Comparison of ENCODE assay signal across 15 cellular contexts in the genomic region with DNA sequence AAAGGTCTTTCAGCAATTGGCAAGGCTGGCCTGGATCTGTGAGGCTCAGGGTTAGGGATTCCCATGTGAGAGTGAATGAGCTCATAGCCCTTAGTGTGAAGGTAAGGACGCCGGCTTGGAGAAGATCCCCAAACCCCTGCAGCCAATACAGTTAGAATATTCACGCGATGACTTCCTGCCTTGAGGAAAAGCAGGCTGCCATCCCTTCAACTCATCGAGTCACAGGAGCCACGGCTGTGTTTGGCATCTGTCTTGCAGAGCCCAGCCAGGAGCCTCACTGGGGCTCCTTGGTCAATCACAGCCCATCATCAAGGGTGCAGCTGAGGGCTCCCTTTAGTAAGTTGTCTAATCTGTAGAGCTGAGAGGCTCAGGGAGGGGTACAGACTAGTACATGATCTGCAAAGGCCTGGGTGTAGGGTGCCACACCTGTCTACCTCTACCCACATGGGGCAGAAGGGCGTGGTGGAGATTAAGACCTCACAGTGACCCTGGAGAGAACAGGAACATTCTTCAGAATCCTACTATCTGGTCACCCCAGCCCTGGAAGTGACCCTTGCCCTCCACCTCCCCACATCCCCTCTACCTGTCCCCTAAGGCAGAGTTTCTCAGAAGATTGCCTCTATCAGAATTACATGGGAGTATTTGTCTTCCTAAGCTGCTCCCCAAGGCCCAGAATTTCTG. TPM values are rescaled to one million over a fixed set of nuclear protein-coding genes. Genes with fewer than 3 reads are reported as not detected.
DNase-seq lines count a peak whose midpoint lies in the region; ATAC-seq and TF ChIP-seq lines count a peak whose summit lies in the region.
"Had no signal": no experiment of that assay in that cellular context is flagged by ENCODE, and none has a peak within 500 bp of the region (broad histone marks: within the 10 kb centered on the region; RNA-seq: fewer than 3 reads in every experiment).

No MANE protein-coding gene starts in this region.

- intact Hi-C loops in activated CD4-positive, alpha-beta memory T cell treated with anti-CD3 and anti-CD28 coated beads for 36 hours (cut with micrococcal nuclease), result loop anchor here (5.0 to 10.0 kb wide), 4 partner anchors 213 to 547 kb away; a partner anchor contains a TSS
- intact Hi-C loops in uterus (cut with DNase I; ENCODE audit: low total_unique reads), result no loop called here

- H3K9me3 Mint-ChIP-seq in activated T-cell treated with anti-CD3 and anti-CD28 coated beads, Interleukin-2, amount 50 U/mL, for 24 hours, result peaks cover 9% of the 10 kb centered on the region
- H3K9me3 Mint-ChIP-seq in activated CD4-positive, alpha-beta memory T cell treated with anti-CD3 and anti-CD28 coated beads for 36 hours, result peaks cover 8% of the 10 kb centered on the region
- peaks cover 0 to 4% of the 10 kb centered on the region in 2 donors for H3K9me3 Mint-ChIP-seq in effector memory CD8-positive, alpha-beta T cell
- peaks cover 4 to 7% of the 10 kb centered on the region in 2 donors for H3K9me3 Mint-ChIP-seq in stimulated activated naive B cell treated with anti-CD40 and anti-IgM and Interleukin-4, amounts not matched to agents 10 μg/mL and 1 μg/mL and 100 μg/mL, for 72 hours

- peak overlapping the region; percentile 99 for H3K27ac Mint-ChIP-seq in activated T-cell treated with anti-CD3 and anti-CD28 coated beads, Interleukin-2, amount 50 U/mL, for 24 hours
- H3K27ac Mint-ChIP-seq in activated CD4-positive, alpha-beta memory T cell treated with anti-CD3 and anti-CD28 coated beads for 36 hours, result peak overlapping the region; percentile 99
- peak overlapping the region; percentile 87 to 92 for H3K27ac Mint-ChIP-seq in effector memory CD8-positive, alpha-beta T cell
- H3K27ac Mint-ChIP-seq in stimulated activated naive B cell treated with anti-CD40 and anti-IgM and Interleukin-4, amounts not matched to agents 10 μg/mL and 1 μg/mL and 100 μg/mL, for 72 hours, result peak overlapping the region; percentile 94

- peaks cover 33% of the 10 kb centered on the region for H3K36me3 Mint-ChIP-seq in activated T-cell treated with anti-CD3 and anti-CD28 coated beads, Interleukin-2, amount 50 U/mL, for 24 hours (ENCODE audit: low read depth)
- H3K36me3 Mint-ChIP-seq in activated CD4-positive, alpha-beta memory T cell treated with anti-CD3 and anti-CD28 coated beads for 36 hours, result peaks cover 26% of the 10 kb centered on the region
- H3K36me3 Mint-ChIP-seq in effector memory CD8-positive, alpha-beta T cell (ENCODE audit: insufficient read depth), result peaks cover 42% of the 10 kb centered on the region
- peaks cover 28 to 38% of the 10 kb centered on the region in 2 donors for H3K36me3 Mint-ChIP-seq in stimulated activated naive B cell treated with anti-CD40 and anti-IgM and Interleukin-4, amounts not matched to agents 10 μg/mL and 1 μg/mL and 100 μg/mL, for 72 hours

- ATAC-seq in effector memory CD8-positive, alpha-beta T cell (replicated peaks), result no peak
- no peak for ATAC-seq in stimulated activated naive B cell treated with anti-CD40 and anti-IgM and Interleukin-4, amounts not matched to agents 10 μg/mL and 1 μg/mL and 100 μg/mL, for 72 hours (replicated peaks)
- no peak for ATAC-seq in HG02840 (IDR thresholded peaks at IDR 0.05; ENCODE audit: low FRiP score, unreplicated experiment)
- ATAC-seq: heart left ventricle, Panc1 had no signal

- no peaks in the 10 kb centered on the region for H3K9me3 ChIP-seq in uterus

- no peak overlapping the region for H3K4me3 ChIP-seq in uterus
- H3K4me3 ChIP-seq: heart left ventricle, SK-N-MC, tibial artery had no signal

- no peaks in the 10 kb centered on the region for H3K27me3 ChIP-seq in uterus
- H3K27me3 ChIP-seq: heart left ventricle, tibial artery had no signal

- no peak for TF ChIP-seq POLR2A in uterus (IDR thresholded peaks at IDR 0.05)

- no peaks in the 10 kb centered on the region for H3K36me3 ChIP-seq in uterus

- no peak for DNase-seq in activated T-cell treated with anti-CD3 and anti-CD28 coated beads, Interleukin-2, amount 50 U/mL, for 24 hours
- no peak for DNase-seq in activated T-cell treated with anti-CD3 and anti-CD28 coated beads for 4 hours
- DNase-seq in activated CD4-positive, alpha-beta memory T cell treated with anti-CD3 and anti-CD28 coated beads for 36 hours, result no peak
- DNase-seq in effector memory CD8-positive, alpha-beta T cell, result no peak
- no peak for DNase-seq in stimulated activated naive B cell treated with anti-CD40 and anti-IgM and Interleukin-4, amounts not matched to agents 10 μg/mL and 1 μg/mL and 100 μg/mL, for 72 hours
- DNase-seq in uterus, result no peak
- DNase-seq in AG20443 (ENCODE audit: low spot score), result no peak
- DNase-seq: activated gamma-delta T cell, heart left ventricle, NCI-H1417 treated with DMSO at 0.1 percent for 48 hours, tibial artery had no signal

- TF ChIP-seq CTCF in uterus (IDR thresholded peaks at IDR 0.05), result no peak

- H3K27ac ChIP-seq in uterus, result no peak overlapping the region
- H3K27ac ChIP-seq: SK-N-MC, tibial artery had no signal

- peaks cover 100% of the 10 kb centered on the region for H3K4me1 Mint-ChIP-seq in activated T-cell treated with anti-CD3 and anti-CD28 coated beads, Interleukin-2, amount 50 U/mL, for 24 hours (ENCODE audit: low read depth)
- peaks cover 98% of the 10 kb centered on the region for H3K4me1 Mint-ChIP-seq in activated CD4-positive, alpha-beta memory T cell treated with anti-CD3 and anti-CD28 coated beads for 36 hours (ENCODE audit: low read depth)
- peaks cover 91 to 97% of the 10 kb centered on the region in 2 donors for H3K4me1 Mint-ChIP-seq in effector memory CD8-positive, alpha-beta T cell (ENCODE audit: low read depth in 2 of 2)
- peaks cover 79 to 95% of the 10 kb centered on the region in 2 donors for H3K4me1 Mint-ChIP-seq in stimulated activated naive B cell treated with anti-CD40 and anti-IgM and Interleukin-4, amounts not matched to agents 10 μg/mL and 1 μg/mL and 100 μg/mL, for 72 hours

- POLR2A ChIA-PET in activated CD4-positive, alpha-beta memory T cell treated with anti-CD3 and anti-CD28 coated beads for 36 hours (lab: Charles Lee), result interaction anchor here (0.6 to 12.0 kb wide), 4 partner anchors 17 to 58 kb away, joined by 3 to 265 read pairs (median 3); a partner anchor contains a TSS

- H3K4me1 ChIP-seq in uterus, result no peaks in the 10 kb centered on the region
- H3K4me1 ChIP-seq: tibial artery had no signal

- no peaks in the 10 kb centered on the region for H3K27me3 Mint-ChIP-seq in activated T-cell treated with anti-CD3 and anti-CD28 coated beads, Interleukin-2, amount 50 U/mL, for 24 hours
- H3K27me3 Mint-ChIP-seq in activated CD4-positive, alpha-beta memory T cell treated with anti-CD3 and anti-CD28 coated beads for 36 hours, result no peaks in the 10 kb centered on the region
- H3K27me3 Mint-ChIP-seq in effector memory CD8-positive, alpha-beta T cell, result no peaks in the 10 kb centered on the region
- H3K27me3 Mint-ChIP-seq in stimulated activated naive B cell treated with anti-CD40 and anti-IgM and Interleukin-4, amounts not matched to agents 10 μg/mL and 1 μg/mL and 100 μg/mL, for 72 hours, result no peaks in the 10 kb centered on the region

- H3K4me3 Mint-ChIP-seq in activated T-cell treated with anti-CD3 and anti-CD28 coated beads, Interleukin-2, amount 50 U/mL, for 24 hours, result no peak overlapping the region
- H3K4me3 Mint-ChIP-seq in activated CD4-positive, alpha-beta memory T cell treated with anti-CD3 and anti-CD28 coated beads for 36 hours, result no peak overlapping the region
- H3K4me3 Mint-ChIP-seq in effector memory CD8-positive, alpha-beta T cell, result peak overlapping the region in 1 of 2 donors; percentile 74
- H3K4me3 Mint-ChIP-seq in stimulated activated naive B cell treated with anti-CD40 and anti-IgM and Interleukin-4, amounts not matched to agents 10 μg/mL and 1 μg/mL and 100 μg/mL, for 72 hours, result no peak overlapping the region

- CTCF ChIA-PET in activated CD4-positive, alpha-beta memory T cell treated with anti-CD3 and anti-CD28 coated beads for 36 hours (lab: Charles Lee), result interaction anchor here (0.6 to 5.2 kb wide), 6 partner anchors 16 to 197 kb away, joined by 3 to 45 read pairs (median 6); a partner anchor contains a TSS

RNA-seq across cellular contexts. Expression of a gene that starts 18.5 kb away (rescaled TPM):
- total RNA-seq in activated CD4-positive, alpha-beta memory T cell treated with anti-CD3 and anti-CD28 coated beads for 36 hours, result 100 to 1,000 TPM; 114 to 117 TPM
- total RNA-seq in uterus, result 10 to 100 TPM in 3 of 4 donors, 1 to 10 TPM in 1; 6.8 to 45.9 (median 11.1) TPM
- total RNA-seq: lung microvascular endothelial cell had no signal
